Comparison of ENCODE assay signal across 8 cellular contexts in genomic region chr4:142406051-142406549, GRCh38.
DNase-seq lines count a peak whose midpoint lies in the region; ATAC-seq and TF ChIP-seq lines count a peak whose summit lies in the region.

No MANE protein-coding gene starts in this region.

- H3K4me1 ChIP-seq in right atrium auricular region, result peaks cover 0 to 24% of the 10 kb centered on the region in 2 donors

- H3K36me3 Mint-ChIP-seq in activated T-cell treated with anti-CD3 and anti-CD28 coated beads, Interleukin-2, amount 50 U/mL, for 72 hours (ENCODE audit: insufficient read depth in 2 of 2), result peaks cover 4 to 6% of the 10 kb centered on the region in 2 donors
- peaks cover 3% of the 10 kb centered on the region for H3K36me3 Mint-ChIP-seq in T-helper 17 cell (ENCODE audit: low read depth)
- H3K36me3 Mint-ChIP-seq in type B pancreatic cell, result no peaks in the 10 kb centered on the region

- peaks cover 63% of the 10 kb centered on the region for H3K4me1 Mint-ChIP-seq in activated T-cell treated with anti-CD3 and anti-CD28 coated beads, Interleukin-2, amount 50 U/mL, for 72 hours (ENCODE audit: low read depth)
- H3K4me1 Mint-ChIP-seq in T-helper 17 cell (peaks cover 39% of the 10 kb centered on the region), type B pancreatic cell (ENCODE audit: unreplicated experiment) (peaks cover 47% of the 10 kb centered on the region)

- no peaks in the 10 kb centered on the region for H3K9me3 Mint-ChIP-seq in activated T-cell treated with anti-CD3 and anti-CD28 coated beads, Interleukin-2, amount 50 U/mL, for 72 hours
- no peaks in the 10 kb centered on the region for H3K9me3 Mint-ChIP-seq in type B pancreatic cell

- no peaks in the 10 kb centered on the region for H3K27me3 Mint-ChIP-seq in activated T-cell treated with anti-CD3 and anti-CD28 coated beads, Interleukin-2, amount 50 U/mL, for 72 hours (ENCODE audit: low read depth)
- H3K27me3 Mint-ChIP-seq in T-helper 17 cell (no peaks in the 10 kb centered on the region), type B pancreatic cell (no peaks in the 10 kb centered on the region)

- no peak for DNase-seq in activated T-cell treated with anti-CD3 and anti-CD28 coated beads, Interleukin-2, amount 50 U/mL, for 72 hours
- DNase-seq in activated T-cell treated with anti-CD3 and anti-CD28 coated beads, Interleukin-2, amount 50 U/mL, for 1 hour, result no peak
- no peak for DNase-seq in T-helper 17 cell
- no peak for DNase-seq in right atrium auricular region (ENCODE audit: low spot score)
- DNase-seq in type B pancreatic cell (ENCODE audit: extremely low spot score, unreplicated experiment), result no peak
- no peak for DNase-seq in NCI-H2171 (lab: John Stamatoyannopoulos, UW)
- no peak for DNase-seq in amygdala (lab: John Stamatoyannopoulos, UW)
- no peak for DNase-seq in stimulated activated CD4-positive, alpha-beta T cell treated with anti-CD3 and anti-CD28 coated beads, Interleukin-4, amount 100 ng/mL, for 1 hour

- no peaks in the 10 kb centered on the region for H3K27me3 ChIP-seq in right atrium auricular region

- peak overlapping the region; percentile 99 for H3K27ac Mint-ChIP-seq in activated T-cell treated with anti-CD3 and anti-CD28 coated beads, Interleukin-2, amount 50 U/mL, for 72 hours
- H3K27ac Mint-ChIP-seq in T-helper 17 cell, result peak overlapping the region; percentile 97
- H3K27ac Mint-ChIP-seq in type B pancreatic cell, result peak overlapping the region; percentile 79

- H3K9me3 ChIP-seq in T-helper 17 cell (ENCODE audit: control insufficient read depth, low read length, poor library complexity, severe bottlenecking) (no peaks in the 10 kb centered on the region), right atrium auricular region (no peaks in the 10 kb centered on the region)

- H3K4me3 ChIP-seq in right atrium auricular region, result peak overlapping the region in 1 of 2 donors; percentile 48

- peak overlapping the region; percentile 97 to 99 for H3K4me3 Mint-ChIP-seq in activated T-cell treated with anti-CD3 and anti-CD28 coated beads, Interleukin-2, amount 50 U/mL, for 72 hours
- peak overlapping the region; percentile 98 for H3K4me3 Mint-ChIP-seq in T-helper 17 cell
- peak overlapping the region; percentile 90 for H3K4me3 Mint-ChIP-seq in type B pancreatic cell

- TF ChIP-seq CTCF in right atrium auricular region (IDR thresholded peaks at IDR 0.05), result no peak
- TF ChIP-seq CTCF in type B pancreatic cell (conservative IDR thresholded peaks at IDR 0.05), result no peak

- peak; percentile 10 to 12 for ATAC-seq in activated T-cell treated with anti-CD3 and anti-CD28 coated beads, Interleukin-2, amount 50 U/mL, for 72 hours (replicated peaks in 1 of 2)
- ATAC-seq in T-helper 17 cell, result no peak

- H3K27ac ChIP-seq in right atrium auricular region, result peak overlapping the region; percentile 57 to 81

- no peaks in the 10 kb centered on the region for H3K36me3 ChIP-seq in right atrium auricular region
